ENCODE assay signal across 10 cellular contexts in the genomic region with DNA sequence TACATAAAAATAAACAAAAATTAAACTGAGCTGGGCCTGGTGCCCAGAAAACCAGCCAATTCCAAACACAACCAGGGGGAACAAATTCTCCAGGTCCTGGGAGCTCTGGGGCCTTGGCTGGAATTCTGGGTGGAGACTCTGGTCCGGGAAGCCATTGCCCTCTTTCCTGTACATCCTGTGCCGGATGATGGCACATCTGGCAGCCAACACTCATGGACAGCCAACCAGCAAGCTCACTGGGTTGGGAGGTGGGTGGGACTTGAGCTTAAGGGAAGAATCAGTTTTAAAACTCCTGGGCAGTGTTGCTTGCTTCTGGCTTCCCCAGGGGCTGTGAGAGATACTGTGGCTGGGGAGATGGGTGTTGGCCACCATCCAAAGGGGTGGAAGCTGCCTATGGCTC. TPM values are rescaled to one million over a fixed set of nuclear protein-coding genes. Genes with fewer than 3 reads are reported as not detected.
DNase-seq lines count a peak whose midpoint lies in the region; ATAC-seq, FAIRE-seq and TF ChIP-seq lines count a peak whose summit lies in the region.
"Had no signal": no experiment of that assay in that cellular context is flagged by ENCODE, and none has a peak within 500 bp of the region (broad histone marks: within the 10 kb centered on the region; RNA-seq: fewer than 3 reads in every experiment).

No MANE protein-coding gene starts in this region.

- no peak overlapping the region for H3K27ac Mint-ChIP-seq in activated naive CD4-positive, alpha-beta T cell treated with anti-CD3 and anti-CD28 coated beads, Interleukin-2, amount 50 U/mL, for 72 hours
- H3K27ac Mint-ChIP-seq: activated naive CD4-positive, alpha-beta T cell treated with anti-CD3 and anti-CD28 coated beads, Interleukin-2, amount 50 U/mL, for 24 hours had no signal

- DNase-seq in A172 (ENCODE audit: low spot score) (peak; percentile 35), MG63 (peak; percentile 96), dorsolateral prefrontal cortex (peak in 2 of 10 donors; percentile 38 to 60), D721Med (ENCODE audit: insufficient read length, low spot score) (no peak), GF-D8 (lab: John Stamatoyannopoulos, UW) (no peak), colonic mucosa (no peak)
- no peak for DNase-seq in activated naive CD4-positive, alpha-beta T cell treated with anti-CD3 and anti-CD28 coated beads, Interleukin-2, amount 50 U/mL, for 72 hours (ENCODE audit: low spot score in 2 of 2)
- DNase-seq: pancreas had no signal

- H3K9ac ChIP-seq in colonic mucosa (ENCODE audit: low read depth in 2 of 2, low read length in 2 of 2) = no peak overlapping the region

- intact Hi-C loops in dorsolateral prefrontal cortex (cut with DNase I) = loop anchor here (2.0 to 5.0 kb wide), 3 partner anchors 55 to 75 kb away; a partner anchor contains a TSS
- intact Hi-C loops in colonic mucosa (cut with DNase I) = no loop called here

- no peak for FAIRE-seq in D721Med (lab: Jason Lieb, UNC)
- FAIRE-seq: pancreas had no signal

- H3K27me3 ChIP-seq in MG63 (0 out of 2 replicates have a peak, but pooled peaks cover 3% of the 10 kb centered on the region), dorsolateral prefrontal cortex (no peaks in the 10 kb centered on the region), colonic mucosa (no peaks in the 10 kb centered on the region)
- H3K27me3 ChIP-seq: pancreas had no signal

- H3K9me3 Mint-ChIP-seq in activated naive CD4-positive, alpha-beta T cell treated with anti-CD3 and anti-CD28 coated beads, Interleukin-2, amount 50 U/mL, for 72 hours = no peaks in the 10 kb centered on the region
- H3K9me3 Mint-ChIP-seq: activated naive CD4-positive, alpha-beta T cell treated with anti-CD3 and anti-CD28 coated beads, Interleukin-2, amount 50 U/mL, for 24 hours had no signal

- no peaks in the 10 kb centered on the region for H3K36me3 Mint-ChIP-seq in activated naive CD4-positive, alpha-beta T cell treated with anti-CD3 and anti-CD28 coated beads, Interleukin-2, amount 50 U/mL, for 72 hours
- H3K36me3 Mint-ChIP-seq: activated naive CD4-positive, alpha-beta T cell treated with anti-CD3 and anti-CD28 coated beads, Interleukin-2, amount 50 U/mL, for 24 hours had no signal

- 86% methylated on average over 1 of the region's 2 CpGs; no CpG with 5 or more reads in 1 of the 2 experiments for WGBS in mesodermal cell (ENCODE audit: insufficient coverage in 2 of 2), 2 experiments

- H3K4me1 ChIP-seq in mesodermal cell (ENCODE audit: control insufficient read depth, insufficient read depth, low read length, poor library complexity, severe bottlenecking) (peaks cover 7% of the 10 kb centered on the region), colonic mucosa (no peaks in the 10 kb centered on the region)
- H3K4me1 ChIP-seq: pancreas had no signal

- H3K36me3 ChIP-seq in MG63 (no peaks in the 10 kb centered on the region), mesodermal cell (ENCODE audit: control insufficient read depth, insufficient read depth, low read length) (no peaks in the 10 kb centered on the region), colonic mucosa (no peaks in the 10 kb centered on the region)
- H3K36me3 ChIP-seq: pancreas had no signal

- ATAC-seq in activated naive CD4-positive, alpha-beta T cell treated with anti-CD3 and anti-CD28 coated beads, Interleukin-2, amount 50 U/mL, for 72 hours = no peak
- ATAC-seq: pancreas had no signal

- H3K27ac ChIP-seq in dorsolateral prefrontal cortex (peak overlapping the region; percentile 76 to 98 (median 93)), mesodermal cell (ENCODE audit: low read depth, low read length, severe bottlenecking) (peak overlapping the region; percentile 72), colonic mucosa (no peak overlapping the region)
- H3K27ac ChIP-seq: pancreas had no signal

- H3K4me3 ChIP-seq in MG63 = no peak overlapping the region
- H3K4me3 ChIP-seq in dorsolateral prefrontal cortex = peak overlapping the region in 17 of 59 donors; percentile 7 to 50 (median 24)
- H3K4me3 ChIP-seq in mesodermal cell (ENCODE audit: extremely low read depth, insufficient read depth, low read length, poor library complexity, severe bottlenecking) = no peak overlapping the region
- no peak overlapping the region for H3K4me3 ChIP-seq in colonic mucosa
- H3K4me3 ChIP-seq: pancreas had no signal

- no peaks in the 10 kb centered on the region for H3K9me3 ChIP-seq in MG63
- no peaks in the 10 kb centered on the region for H3K9me3 ChIP-seq in mesodermal cell (ENCODE audit: control insufficient read depth, low read length)
- no peaks in the 10 kb centered on the region for H3K9me3 ChIP-seq in colonic mucosa
- H3K9me3 ChIP-seq: pancreas had no signal

- TF ChIP-seq CTCF in dorsolateral prefrontal cortex (IDR thresholded peaks at IDR 0.05 in 54 of 56, conservative IDR thresholded peaks at IDR 0.05 in 2 of 56; ENCODE audit: low read depth in 1 of 56, partially characterized antibody in 56 of 56) (peak in 1 of 56 donors; percentile 2), D721Med (IDR thresholded peaks at IDR 0.05; ENCODE audit: insufficient read depth, missing control alignments) (no peak), colonic mucosa (IDR thresholded peaks at IDR 0.05) (no peak)

RNA-seq across cellular contexts. Expression of a gene that starts 56.1 kb away (rescaled TPM):
- total RNA-seq in A172 (2014; rRNA removed; shearing (Covaris generic)) = 7.2 and 7.4 TPM in 2 replicates
- 3.8 and 12.8 TPM in 2 replicates for total RNA-seq in MG63 (2014; rRNA removed; shearing (Covaris generic); ENCODE audit: low replicate concordance)
- total RNA-seq in dorsolateral prefrontal cortex (100 to 1,000 TPM in 12 of 120 experiments, 10 to 100 TPM in 108; 37.8 to 132 (median 87.1) TPM), colonic mucosa (100 to 1,000 TPM in 1 of 2 donors, 10 to 100 TPM in 1; 97.3 to 105 TPM)
- 25.9 TPM for polyA plus RNA-seq in mesodermal cell (2013, experiment 1 of 2)
- 18.5 TPM for polyA plus RNA-seq in mesodermal cell (2013, experiment 2 of 2)
- total RNA-seq in activated naive CD4-positive, alpha-beta T cell treated with anti-CD3 and anti-CD28 coated beads, Interleukin-2, amount 50 U/mL, for 72 hours = under 1 TPM in 1 of 2 donors, not detected in 1; 0.56 TPM

Comparison
In these comparisons a context has a peak if more than half of its experiments do, and no peak if none do; other contexts are left out.
1. DNase-seq: peak in A172 (single experiment) and MG63 (single experiment); none in D721Med (single experiment), activated naive CD4-positive, alpha-beta T cell treated with anti-CD3 and anti-CD28 coated beads, Interleukin-2, amount 50 U/mL, for 72 hours (0 of 2), GF-D8 (single experiment) and colonic mucosa (single experiment).